ENCODE assay signal across 32 cellular contexts in genomic region chr9:124395826-124396225, GRCh38. TPM values are rescaled to one million over a fixed set of nuclear protein-coding genes. Genes with fewer than 3 reads are reported as not detected.
"Had no signal": no experiment of that assay in that cellular context is flagged by ENCODE, and none has a peak within 500 bp of the region (broad histone marks: within the 10 kb centered on the region; RNA-seq: fewer than 3 reads in every experiment).

No MANE protein-coding gene starts in this region.

- ATAC-seq: activated naive CD4-positive, alpha-beta T cell treated with anti-CD3 and anti-CD28 coated beads, Interleukin-2, amount 50 U/mL, for 72 hours; activated T-cell treated with anti-CD3 and anti-CD28 coated beads, Interleukin-2, amount 50 U/mL, for 72 hours; foreskin keratinocyte had no signal

- H3K4me3 ChIP-seq: ascending aorta, breast epithelium, cardiac muscle cell, coronary artery, dorsolateral prefrontal cortex, esophagus muscularis mucosa had no signal

- H3K27me3 ChIP-seq: ascending aorta, breast epithelium, cardiac muscle cell, dorsolateral prefrontal cortex, esophagus muscularis mucosa, foreskin keratinocyte had no signal

- H3K36me3 Mint-ChIP-seq: activated naive CD4-positive, alpha-beta T cell treated with anti-CD3 and anti-CD28 coated beads, Interleukin-2, amount 50 U/mL, for 72 hours; activated naive CD8-positive, alpha-beta T cell treated with anti-CD3 and anti-CD28 coated beads, Interleukin-2, amount 10 ng/mL, durations not matched to agents 7 days and 5 days had no signal

- H3K27me3 Mint-ChIP-seq: activated CD4-positive, alpha-beta memory T cell treated with anti-CD3 and anti-CD28 coated beads, Interleukin-2, amount 10 ng/mL, durations not matched to agents 7 days and 5 days; activated CD4-positive, alpha-beta T cell treated with anti-CD3 and anti-CD28 coated beads, Interleukin-2, amount 10 ng/mL, durations not matched to agents 7 days and 5 days; activated naive CD4-positive, alpha-beta T cell treated with anti-CD3 and anti-CD28 coated beads, Interleukin-2, amount 10 ng/mL, durations not matched to agents 7 days and 5 days; activated naive CD8-positive, alpha-beta T cell treated with anti-CD3 and anti-CD28 coated beads, Interleukin-2, amount 10 ng/mL, durations not matched to agents 7 days and 5 days; activated T-cell treated with anti-CD3 and anti-CD28 coated beads, Interleukin-2, amount 50 U/mL, for 24 hours; dendritic cell treated with granulocyte-macrophage colony-stimulating factor and Interleukin-4, amounts not matched to agents 40 ng/mL and 50 ng/mL, for 4 days had no signal

- H3K4me3 Mint-ChIP-seq: activated CD4-positive, alpha-beta memory T cell treated with anti-CD3 and anti-CD28 coated beads, Interleukin-2, amount 10 ng/mL, durations not matched to agents 7 days and 5 days; activated CD4-positive, alpha-beta T cell treated with anti-CD3 and anti-CD28 coated beads, Interleukin-2, amount 10 ng/mL, durations not matched to agents 7 days and 5 days; activated naive CD4-positive, alpha-beta T cell treated with anti-CD3 and anti-CD28 coated beads, Interleukin-2, amount 10 ng/mL, durations not matched to agents 7 days and 5 days; activated naive CD8-positive, alpha-beta T cell treated with anti-CD3 and anti-CD28 coated beads, Interleukin-2, amount 10 ng/mL, durations not matched to agents 7 days and 5 days; activated T-cell treated with anti-CD3 and anti-CD28 coated beads, Interleukin-2, amount 50 U/mL, for 24 hours; activated T-cell treated with anti-CD3 and anti-CD28 coated beads, Interleukin-2, amount 50 U/mL, for 72 hours; dendritic cell treated with granulocyte-macrophage colony-stimulating factor and Interleukin-4, amounts not matched to agents 40 ng/mL and 50 ng/mL, for 4 days; endodermal cell had no signal

- H3K9me3 ChIP-seq: ascending aorta, breast epithelium, esophagus muscularis mucosa had no signal

- H3K27ac ChIP-seq: ascending aorta, breast epithelium, cardiac muscle cell, coronary artery, dorsolateral prefrontal cortex, esophagus muscularis mucosa, foreskin keratinocyte had no signal

- H3K36me3 ChIP-seq: breast epithelium, cardiac muscle cell had no signal

- DNase-seq: activated CD4-positive, alpha-beta memory T cell treated with anti-CD3 and anti-CD28 coated beads, Interleukin-2, amount 10 ng/mL, durations not matched to agents 7 days and 5 days; activated CD4-positive, alpha-beta T cell treated with anti-CD3 and anti-CD28 coated beads for 4 hours; activated CD4-positive, alpha-beta T cell treated with anti-CD3 and anti-CD28 coated beads, Interleukin-2, amount 10 ng/mL, durations not matched to agents 7 days and 5 days; activated CD4-positive, alpha-beta T cell treated with anti-CD3 and anti-CD28 coated beads, Interleukin-2, amount 50 U/mL, for 4 hours; activated CD4-positive, CD25-positive, alpha-beta regulatory T cell; activated CD4-positive, CD25-positive, alpha-beta regulatory T cell treated with anti-CD3 and anti-CD28 coated beads, Interleukin-2, amount 50 U/mL, for 72 hours; activated CD8-positive, alpha-beta memory T cell treated with anti-CD3 and anti-CD28 coated beads, Interleukin-2, amount 50 U/mL, for 48 hours; activated gamma-delta T cell; activated naive CD4-positive, alpha-beta T cell; activated naive CD4-positive, alpha-beta T cell treated with anti-CD3 and anti-CD28 coated beads, Interleukin-2, amount 10 ng/mL, durations not matched to agents 7 days and 5 days; activated naive CD8-positive, alpha-beta T cell treated with anti-CD3 and anti-CD28 coated beads, Interleukin-2, amount 10 ng/mL, durations not matched to agents 7 days and 5 days; activated T-cell treated with anti-CD3 and anti-CD28 coated beads for 4 hours; activated T-cell treated with anti-CD3 and anti-CD28 coated beads, Interleukin-2, amount 50 U/mL, for 24 hours; activated T-cell treated with anti-CD3 and anti-CD28 coated beads, Interleukin-2, amount 50 U/mL, for 72 hours; central memory CD4-positive, alpha-beta T cell; cerebellar nuclear complex; dorsolateral prefrontal cortex; effector memory CD4-positive, alpha-beta T cell; endodermal cell; foreskin keratinocyte; head of caudate nucleus; T-helper 2 cell had no signal

- H3K9me3 Mint-ChIP-seq: activated CD4-positive, alpha-beta memory T cell treated with anti-CD3 and anti-CD28 coated beads, Interleukin-2, amount 10 ng/mL, durations not matched to agents 7 days and 5 days; activated CD4-positive, alpha-beta T cell treated with anti-CD3 and anti-CD28 coated beads, Interleukin-2, amount 10 ng/mL, durations not matched to agents 7 days and 5 days; activated naive CD4-positive, alpha-beta T cell treated with anti-CD3 and anti-CD28 coated beads, Interleukin-2, amount 10 ng/mL, durations not matched to agents 7 days and 5 days; activated naive CD4-positive, alpha-beta T cell treated with anti-CD3 and anti-CD28 coated beads, Interleukin-2, amount 50 U/mL, for 72 hours; activated naive CD8-positive, alpha-beta T cell treated with anti-CD3 and anti-CD28 coated beads, Interleukin-2, amount 10 ng/mL, durations not matched to agents 7 days and 5 days; activated T-cell treated with anti-CD3 and anti-CD28 coated beads, Interleukin-2, amount 50 U/mL, for 24 hours; activated T-cell treated with anti-CD3 and anti-CD28 coated beads, Interleukin-2, amount 50 U/mL, for 72 hours; brain; dendritic cell treated with granulocyte-macrophage colony-stimulating factor and Interleukin-4, amounts not matched to agents 40 ng/mL and 50 ng/mL, for 4 days; endodermal cell had no signal

- H3K27ac Mint-ChIP-seq: activated CD4-positive, alpha-beta T cell treated with anti-CD3 and anti-CD28 coated beads, Interleukin-2, amount 10 ng/mL, durations not matched to agents 7 days and 5 days; activated naive CD4-positive, alpha-beta T cell treated with anti-CD3 and anti-CD28 coated beads, Interleukin-2, amount 10 ng/mL, durations not matched to agents 7 days and 5 days; activated naive CD8-positive, alpha-beta T cell treated with anti-CD3 and anti-CD28 coated beads, Interleukin-2, amount 10 ng/mL, durations not matched to agents 7 days and 5 days; activated T-cell treated with anti-CD3 and anti-CD28 coated beads, Interleukin-2, amount 50 U/mL, for 24 hours; activated T-cell treated with anti-CD3 and anti-CD28 coated beads, Interleukin-2, amount 50 U/mL, for 72 hours; dendritic cell treated with granulocyte-macrophage colony-stimulating factor and Interleukin-4, amounts not matched to agents 40 ng/mL and 50 ng/mL, for 4 days; endodermal cell had no signal

RNA-seq across cellular contexts. Expression of gene ADGRD2, which starts 54.4 kb away (rescaled TPM):
- total RNA-seq: activated CD4-positive, alpha-beta memory T cell treated with anti-CD3 and anti-CD28 coated beads, Interleukin-2, amount 10 ng/mL, durations not matched to agents 7 days and 5 days; activated CD4-positive, alpha-beta T cell treated with anti-CD3 and anti-CD28 coated beads, Interleukin-2, amount 10 ng/mL, durations not matched to agents 7 days and 5 days; activated naive CD4-positive, alpha-beta T cell treated with anti-CD3 and anti-CD28 coated beads, Interleukin-2, amount 50 U/mL, for 72 hours; activated naive CD8-positive, alpha-beta T cell treated with anti-CD3 and anti-CD28 coated beads, Interleukin-2, amount 10 ng/mL, durations not matched to agents 7 days and 5 days; activated T-cell treated with anti-CD3 and anti-CD28 coated beads, Interleukin-2, amount 50 U/mL, for 72 hours; ascending aorta; cardiac muscle cell; epithelial cell of proximal tubule; esophagus muscularis mucosa; T-helper 1 cell treated with Interleukin-12 subunit alpha and Interleukin-12 subunit beta and Interleukin-4 antibody, amounts not matched to agents 30 ng/mL and 1 ng/mL, for 36 hours had no signal
- polyA plus RNA-seq: cardiac muscle cell had no signal
